Comparison of ENCODE assay signal across 9 cellular contexts in genomic region chr14:61561144-61561543, GRCh38.
DNase-seq lines count a peak whose midpoint lies in the region; ATAC-seq and TF ChIP-seq lines count a peak whose summit lies in the region.
"Had no signal": no experiment of that assay in that cellular context is flagged by ENCODE, and none has a peak within 500 bp of the region (broad histone marks: within the 10 kb centered on the region; RNA-seq: fewer than 3 reads in every experiment).

No MANE protein-coding gene starts in this region.

- no peaks in the 10 kb centered on the region for H3K27me3 Mint-ChIP-seq in activated naive CD4-positive, alpha-beta T cell treated with anti-CD3 and anti-CD28 coated beads for 36 hours (ENCODE audit: low read depth)

- no peak overlapping the region for H3K4me3 Mint-ChIP-seq in activated naive CD4-positive, alpha-beta T cell treated with anti-CD3 and anti-CD28 coated beads for 36 hours

- no peak for ATAC-seq in lower lobe of right lung
- ATAC-seq in HG02870 (IDR thresholded peaks at IDR 0.05; ENCODE audit: unreplicated experiment), result no peak

- intact Hi-C loops in activated naive CD4-positive, alpha-beta T cell treated with anti-CD3 and anti-CD28 coated beads for 36 hours (cut with micrococcal nuclease), result loop anchor here (10.0 kb wide), 1 partner anchor 274 kb away; no protein-coding TSS in a partner anchor
- intact Hi-C loops in breast epithelium (cut with DNase I; ENCODE audit: low total_unique reads), result no loop called here
- intact Hi-C loops in lower lobe of right lung (cut with DNase I), result no loop called here

- H3K9me3 Mint-ChIP-seq in activated naive CD4-positive, alpha-beta T cell treated with anti-CD3 and anti-CD28 coated beads for 36 hours, result peaks cover 5% of the 10 kb centered on the region

- H3K27ac ChIP-seq in breast epithelium (peak overlapping the region; percentile 80 to 91), lower lobe of right lung (peak overlapping the region; percentile 78), urinary bladder (ENCODE audit: low read depth) (peak overlapping the region; percentile 55)

- H3K4me3 ChIP-seq in breast epithelium (no peak overlapping the region), lower lobe of right lung (no peak overlapping the region), urinary bladder (ENCODE audit: low read depth, low read length) (no peak overlapping the region)

- 82% methylated on average over 3 of the region's 3 CpGs for WGBS in urinary bladder

- CTCF ChIA-PET in activated naive CD4-positive, alpha-beta T cell treated with anti-CD3 and anti-CD28 coated beads for 36 hours (lab: Charles Lee), result interaction anchor here (0.6 to 1.5 kb wide), 3 partner anchors 34 to 159 kb away, joined by 3 to 5 read pairs (median 3); no protein-coding TSS in a partner anchor

- no peaks in the 10 kb centered on the region for H3K27me3 ChIP-seq in breast epithelium
- no peaks in the 10 kb centered on the region for H3K27me3 ChIP-seq in lower lobe of right lung (ENCODE audit: low read depth)

- H3K27ac Mint-ChIP-seq in activated naive CD4-positive, alpha-beta T cell treated with anti-CD3 and anti-CD28 coated beads for 36 hours, result peak overlapping the region; percentile 27

- TF ChIP-seq CTCF in breast epithelium (IDR thresholded peaks at IDR 0.05), result no peak
- no peak for TF ChIP-seq CTCF in lower lobe of right lung (IDR thresholded peaks at IDR 0.05)

- peaks cover 6% of the 10 kb centered on the region for H3K36me3 Mint-ChIP-seq in activated naive CD4-positive, alpha-beta T cell treated with anti-CD3 and anti-CD28 coated beads for 36 hours (ENCODE audit: low read depth)

- H3K4me1 Mint-ChIP-seq in activated naive CD4-positive, alpha-beta T cell treated with anti-CD3 and anti-CD28 coated beads for 36 hours (ENCODE audit: low read depth), result peaks cover 67% of the 10 kb centered on the region

- no peak for DNase-seq in activated naive CD4-positive, alpha-beta T cell treated with anti-CD3 and anti-CD28 coated beads for 36 hours
- DNase-seq in activated naive CD4-positive, alpha-beta T cell treated with Interleukin-2 at 50 U/mL for 16 hours, result no peak
- no peak for DNase-seq in breast epithelium (ENCODE audit: low spot score in 2 of 2)
- no peak for DNase-seq in lower lobe of right lung
- DNase-seq in NCI-H1092 treated with DMSO at 0.1 percent for 48 hours (lab: John Stamatoyannopoulos, UW), result no peak
- no peak for DNase-seq in dedifferentiated amniotic fluid mesenchymal stem cell (ENCODE audit: extremely low spot score)
- DNase-seq: activated CD8-positive, alpha-beta memory T cell treated with anti-CD3 and anti-CD28 coated beads, Interleukin-2, amount 50 U/mL, for 4 hours had no signal

- no peaks in the 10 kb centered on the region for H3K36me3 ChIP-seq in breast epithelium
- no peaks in the 10 kb centered on the region for H3K36me3 ChIP-seq in lower lobe of right lung
- H3K36me3 ChIP-seq in urinary bladder (ENCODE audit: insufficient read depth), result no peaks in the 10 kb centered on the region

- H3K4me1 ChIP-seq in breast epithelium (peaks cover 0 to 4% of the 10 kb centered on the region in 2 donors), lower lobe of right lung (peaks cover 45% of the 10 kb centered on the region), urinary bladder (ENCODE audit: insufficient read depth) (no peaks in the 10 kb centered on the region)

- TF ChIP-seq POLR2A in breast epithelium (IDR thresholded peaks at IDR 0.05), result no peak

- no peaks in the 10 kb centered on the region for H3K9me3 ChIP-seq in breast epithelium
- H3K9me3 ChIP-seq in lower lobe of right lung, result no peaks in the 10 kb centered on the region
